In genomic region chr14:73774244-73774575, GRCh38 we compare ENCODE assay signal across 2 cellular contexts.
TF ChIP-seq lines count a peak whose summit lies in the region.

No MANE protein-coding gene starts in this region.

TF ChIP-seq in IMR-90, 13 proteins besides CTCF, POLR2A, EP300 and RAD21:
- no peak for TF ChIP-seq CEBPB (IDR thresholded peaks at IDR 0.05; ENCODE audit: low read depth, low read length)
- no peak for TF ChIP-seq MXI1 (IDR thresholded peaks at IDR 0.05; ENCODE audit: borderline replicate concordance, low read depth, low read length)
- no peak for TF ChIP-seq RFX5 (IDR thresholded peaks at IDR 0.05; ENCODE audit: low read depth, low read length)
- TF ChIP-seq ELK1 (IDR thresholded peaks at IDR 0.05; ENCODE audit: borderline replicate concordance, low read depth, low read length): no peak
- TF ChIP-seq NFE2L2 (IDR thresholded peaks at IDR 0.05; ENCODE audit: low read depth, low read length): no peak
- TF ChIP-seq BHLHE40 (IDR thresholded peaks at IDR 0.05; ENCODE audit: low read depth, low read length): no peak

TF ChIP-seq in GM12878, 131 proteins besides CTCF, POLR2A, EP300 and RAD21:
- no peak for TF ChIP-seq NR2F1 (conservative IDR thresholded peaks at IDR 0.05)
- TF ChIP-seq SPI1 (IDR thresholded peaks at IDR 0.05; ENCODE audit: borderline replicate concordance, insufficient read depth, low read depth, low read length): peak; percentile 51; the same call in 1 of the 2 replicates
